ENCODE assay signal across 8 cellular contexts in the genomic region with DNA sequence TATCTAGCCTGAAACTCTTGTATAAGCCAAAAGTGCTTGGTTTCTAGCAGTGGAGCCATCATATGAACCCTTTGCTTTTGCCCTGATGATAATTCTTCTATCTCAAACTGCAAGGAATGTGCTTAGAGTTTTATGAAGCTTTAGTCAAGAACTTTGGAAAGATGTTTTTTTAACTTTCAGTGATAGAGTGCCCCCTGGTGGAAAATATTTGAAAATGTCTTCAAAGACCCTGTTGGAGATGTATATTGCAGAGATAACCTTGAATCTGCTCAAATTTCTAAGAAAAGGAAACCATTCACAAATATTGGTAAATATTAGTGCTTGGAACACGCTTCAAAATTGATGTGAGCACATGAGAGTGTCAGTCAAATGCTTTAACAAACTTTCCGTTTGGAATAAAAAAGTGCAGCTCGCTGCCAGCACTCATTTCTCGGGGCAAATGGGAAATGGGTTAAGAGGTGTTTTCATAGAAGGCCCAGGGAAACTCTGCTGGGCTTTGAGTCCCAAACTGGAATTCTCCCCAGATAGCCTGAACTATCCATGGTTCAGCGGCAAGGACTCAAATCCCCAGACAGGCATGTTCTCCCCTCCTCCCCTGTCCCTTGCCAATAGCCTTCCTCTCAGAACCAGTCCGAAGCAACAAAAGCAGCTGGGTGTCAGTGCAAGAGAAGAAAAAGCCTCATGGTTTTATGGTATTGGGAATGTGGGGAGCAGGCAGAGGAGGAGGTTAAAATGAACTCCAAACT.
DNase-seq lines count a peak whose midpoint lies in the region; ATAC-seq and TF ChIP-seq lines count a peak whose summit lies in the region.

No MANE protein-coding gene starts in this region.

- DNase-seq in COLO829 (ENCODE audit: low spot score) = peak; percentile 44
- no peak for DNase-seq in HFF-Myc (ENCODE audit: extremely low read depth, low read depth)
- peak; percentile 44 for DNase-seq in SK-N-SH
- peak; percentile 57 for DNase-seq in fibroblast of villous mesenchyme (ENCODE audit: low read depth)
- no peak for DNase-seq in sigmoid colon
- DNase-seq in activated CD4-positive, CD25-positive, alpha-beta regulatory T cell treated with anti-CD3 and anti-CD28 coated beads, Interleukin-2, amount 50 U/mL, for 72 hours = no peak
- no peak for DNase-seq in NCI-H187 (lab: John Stamatoyannopoulos, UW)

- no peak overlapping the region for H2AFZ ChIP-seq in SK-N-SH (ENCODE audit: low read depth)

- intact Hi-C loops in sigmoid colon (cut with DNase I) = no loop called here

- H3K9me3 ChIP-seq in SK-N-SH = no peaks in the 10 kb centered on the region
- no peaks in the 10 kb centered on the region for H3K9me3 ChIP-seq in sigmoid colon

- no peak overlapping the region for H3K4me2 ChIP-seq in SK-N-SH

- ATAC-seq in HG03280 (IDR thresholded peaks at IDR 0.05; ENCODE audit: unreplicated experiment) = no peak

- TF ChIP-seq RAD21 in SK-N-SH (IDR thresholded peaks at IDR 0.05; ENCODE audit: low read length) = peak; percentile 68

- no peaks in the 10 kb centered on the region for H4K20me1 ChIP-seq in SK-N-SH (ENCODE audit: insufficient read depth)

- H3K27ac ChIP-seq in SK-N-SH (ENCODE audit: low read depth in 2 of 2, low read length in 1 of 2) (no peak overlapping the region), sigmoid colon (no peak overlapping the region)

- 66% methylated on average over 6 of the region's 6 CpGs for WGBS in SK-N-SH (ENCODE audit: low lambda C conversion rate)
- WGBS in sigmoid colon, 2 donors = 63 to 74% methylated on average over 6 of the region's 6 CpGs

- no peak for TF ChIP-seq EP300 in SK-N-SH (IDR thresholded peaks at IDR 0.05; ENCODE audit: borderline replicate concordance in 1 of 2, low read depth in 1 of 2, low read length in 1 of 2)
- TF ChIP-seq EP300 in sigmoid colon (IDR thresholded peaks at IDR 0.05) = no peak

- H3K36me3 ChIP-seq in SK-N-SH (replicated peaks in 1 of 2; ENCODE audit: control insufficient read depth in 1 of 2, insufficient read depth in 2 of 2, low read length in 1 of 2) = peaks cover 64 to 82% of the 10 kb centered on the region in 2 experiments
- H3K36me3 ChIP-seq in sigmoid colon = peaks cover 35 to 100% (median 78%) of the 10 kb centered on the region in 4 donors

- TF ChIP-seq CTCF in HFF-Myc (IDR thresholded peaks at IDR 0.05; ENCODE audit: low read depth, low read length, missing control alignments) (peak; percentile 36), SK-N-SH (IDR thresholded peaks at IDR 0.05) (peak; percentile 83), fibroblast of villous mesenchyme (IDR thresholded peaks at IDR 0.05; ENCODE audit: insufficient read depth, low read depth, low read length) (peak; percentile 57), sigmoid colon (IDR thresholded peaks at IDR 0.05) (peak; percentile 20 to 81 (median 62))

- H3K79me2 ChIP-seq in SK-N-SH (ENCODE audit: insufficient read depth) = no peaks in the 10 kb centered on the region; the same call in 1 of the 2 replicates

- no peaks in the 10 kb centered on the region for H3K4me1 ChIP-seq in SK-N-SH (ENCODE audit: control insufficient read depth in 1 of 2, insufficient read depth in 2 of 2, low read depth in 1 of 2, low read length in 1 of 2)
- no peaks in the 10 kb centered on the region for H3K4me1 ChIP-seq in sigmoid colon

- CTCF ChIA-PET in SK-N-SH (lab: Yijun Ruan, JAX) = interaction anchor here (0.6 to 3.6 kb wide), 74 partner anchors 10 to 835 kb away, joined by 3 to 33 read pairs (median 4); a partner anchor contains a TSS

- H3K4me3 ChIP-seq in HFF-Myc (replicated peaks; ENCODE audit: low read depth, low read length) (no peak overlapping the region), SK-N-SH (ENCODE audit: low read depth in 2 of 2, low read length in 1 of 2) (no peak overlapping the region), fibroblast of villous mesenchyme (ENCODE audit: low read depth, low read length) (no peak overlapping the region), sigmoid colon (no peak overlapping the region)

- POLR2A ChIA-PET in SK-N-SH (lab: Yijun Ruan, JAX) = no interaction called here

- no peaks in the 10 kb centered on the region for H3K9me2 ChIP-seq in SK-N-SH

- H3F3A ChIP-seq in SK-N-SH (replicated peaks; ENCODE audit: insufficient read depth) = peaks cover 16% of the 10 kb centered on the region

- no peak for TF ChIP-seq POLR2A in sigmoid colon (IDR thresholded peaks at IDR 0.05)

- H3K27me3 ChIP-seq in SK-N-SH (ENCODE audit: insufficient read depth) = no peaks in the 10 kb centered on the region
- H3K27me3 ChIP-seq in sigmoid colon = no peaks in the 10 kb centered on the region

- H3K9ac ChIP-seq in SK-N-SH = no peak overlapping the region

TF ChIP-seq in SK-N-SH, 30 proteins besides CTCF, POLR2A, EP300 and RAD21:
- TF ChIP-seq FOXJ3 (CRISPR knock-in tag; IDR thresholded peaks at IDR 0.05) (no peak), JUND (IDR thresholded peaks at IDR 0.05) (no peak), SMC3 (IDR thresholded peaks at IDR 0.05; ENCODE audit: low read depth, low read length) (peak; percentile 35; the same call in 1 of the 2 replicates), TEAD4 (IDR thresholded peaks at IDR 0.05; ENCODE audit: borderline replicate concordance, insufficient read depth) (peak; percentile 62; the same call in 1 of the 2 replicates), MXI1 (IDR thresholded peaks at IDR 0.05; ENCODE audit: low read depth, low read length) (no peak), RXRA (IDR thresholded peaks at IDR 0.05; ENCODE audit: borderline replicate concordance, low read depth) (no peak)
- TF ChIP-seq, protein P1, sequence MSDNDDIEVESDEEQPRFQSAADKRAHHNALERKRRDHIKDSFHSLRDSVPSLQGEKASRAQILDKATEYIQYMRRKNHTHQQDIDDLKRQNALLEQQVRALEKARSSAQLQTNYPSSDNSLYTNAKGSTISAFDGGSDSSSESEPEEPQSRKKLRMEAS (IDR thresholded peaks at IDR 0.05; ENCODE audit: low read depth) = no peak
- TF ChIP-seq, protein P2, sequence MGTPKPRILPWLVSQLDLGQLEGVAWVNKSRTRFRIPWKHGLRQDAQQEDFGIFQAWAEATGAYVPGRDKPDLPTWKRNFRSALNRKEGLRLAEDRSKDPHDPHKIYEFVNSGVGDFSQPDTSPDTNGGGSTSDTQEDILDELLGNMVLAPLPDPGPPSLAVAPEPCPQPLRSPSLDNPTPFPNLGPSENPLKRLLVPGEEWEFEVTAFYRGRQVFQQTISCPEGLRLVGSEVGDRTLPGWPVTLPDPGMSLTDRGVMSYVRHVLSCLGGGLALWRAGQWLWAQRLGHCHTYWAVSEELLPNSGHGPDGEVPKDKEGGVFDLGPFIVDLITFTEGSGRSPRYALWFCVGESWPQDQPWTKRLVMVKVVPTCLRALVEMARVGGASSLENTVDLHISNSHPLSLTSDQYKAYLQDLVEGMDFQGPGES (IDR thresholded peaks at IDR 0.05; ENCODE audit: low read depth, low read length) = no peak
- TF ChIP-seq, protein P3, sequence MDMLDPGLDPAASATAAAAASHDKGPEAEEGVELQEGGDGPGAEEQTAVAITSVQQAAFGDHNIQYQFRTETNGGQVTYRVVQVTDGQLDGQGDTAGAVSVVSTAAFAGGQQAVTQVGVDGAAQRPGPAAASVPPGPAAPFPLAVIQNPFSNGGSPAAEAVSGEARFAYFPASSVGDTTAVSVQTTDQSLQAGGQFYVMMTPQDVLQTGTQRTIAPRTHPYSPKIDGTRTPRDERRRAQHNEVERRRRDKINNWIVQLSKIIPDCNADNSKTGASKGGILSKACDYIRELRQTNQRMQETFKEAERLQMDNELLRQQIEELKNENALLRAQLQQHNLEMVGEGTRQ (IDR thresholded peaks at IDR 0.05; ENCODE audit: borderline replicate concordance, low read depth, low read length) = no peak

Comparison
In these comparisons a context has a peak if more than half of its experiments do, and no peak if none do; other contexts are left out.
1. DNase-seq: peak in COLO829 (single experiment), SK-N-SH (single experiment) and fibroblast of villous mesenchyme (single experiment); none in HFF-Myc (single experiment), sigmoid colon (single experiment), activated CD4-positive, CD25-positive, alpha-beta regulatory T cell treated with anti-CD3 and anti-CD28 coated beads, Interleukin-2, amount 50 U/mL, for 72 hours (single experiment) and NCI-H187 (0 of 2).
2. Peak in every context shown above with its lines, with median percentiles within 50 percentile points of each other: CTCF ChIP-seq.